26 cellular contexts compared by ENCODE assay signal in the genomic region with DNA sequence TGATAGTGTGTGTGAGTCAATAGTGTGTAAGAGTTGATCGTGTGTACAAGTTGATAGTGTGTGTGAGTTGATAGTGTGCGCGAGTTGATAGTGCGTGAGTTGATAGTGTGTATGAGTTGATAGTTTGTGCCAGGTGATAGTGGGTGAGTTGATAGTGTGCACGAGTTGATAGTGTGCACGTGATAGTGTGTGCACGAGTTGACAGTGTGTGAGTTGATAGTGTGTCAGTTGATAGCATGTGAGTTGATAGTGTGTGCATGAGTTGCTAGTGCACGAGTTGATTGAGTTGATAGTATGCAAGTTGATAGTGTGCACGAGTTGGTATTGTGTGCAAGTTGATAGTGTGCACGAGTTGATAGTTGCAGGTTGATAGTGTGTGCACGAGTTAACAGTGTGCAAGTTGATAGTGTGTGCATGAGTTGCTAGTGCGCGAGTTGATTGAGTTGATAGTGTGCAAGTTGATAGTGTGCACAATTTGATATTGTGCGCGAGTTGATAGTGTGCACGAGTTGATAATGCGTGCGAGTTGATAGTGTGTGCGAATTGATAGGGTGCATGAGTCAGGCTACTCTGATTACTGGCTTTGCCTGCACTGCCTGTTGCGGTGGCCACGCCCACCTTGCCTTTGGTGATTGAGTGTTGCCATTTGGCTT. TPM values are rescaled to one million over a fixed set of nuclear protein-coding genes. Genes with fewer than 3 reads are reported as not detected.
"Had no signal": no experiment of that assay in that cellular context is flagged by ENCODE, and none has a peak within 500 bp of the region (broad histone marks: within the 10 kb centered on the region; RNA-seq: fewer than 3 reads in every experiment).

No MANE protein-coding gene starts in this region.

- H3K36me3 ChIP-seq: adrenal gland had no signal

- H3K4me1 Mint-ChIP-seq: activated naive CD8-positive, alpha-beta T cell treated with anti-CD3 and anti-CD28 coated beads, Interleukin-2, amount 10 ng/mL, durations not matched to agents 7 days and 5 days; T-cell had no signal

- H3K36me3 Mint-ChIP-seq: activated naive CD8-positive, alpha-beta T cell treated with anti-CD3 and anti-CD28 coated beads, Interleukin-2, amount 10 ng/mL, durations not matched to agents 7 days and 5 days; T-cell had no signal

- H3K9me3 Mint-ChIP-seq: activated naive CD8-positive, alpha-beta T cell treated with anti-CD3 and anti-CD28 coated beads, Interleukin-2, amount 10 ng/mL, durations not matched to agents 7 days and 5 days; T-cell had no signal

- H3K27ac ChIP-seq: adrenal gland had no signal

- H3K4me1 ChIP-seq: adrenal gland had no signal

- H3K27ac Mint-ChIP-seq: activated CD8-positive, alpha-beta T cell treated with anti-CD3 and anti-CD28 coated beads, Interleukin-2, amount 10 ng/mL, durations not matched to agents 7 days and 5 days; activated naive CD8-positive, alpha-beta T cell treated with anti-CD3 and anti-CD28 coated beads, Interleukin-2, amount 10 ng/mL, durations not matched to agents 7 days and 5 days; T-cell had no signal

- H3K9me3 ChIP-seq: adrenal gland had no signal

- ATAC-seq: activated CD4-positive, CD25-positive, alpha-beta regulatory T cell treated with anti-CD3 and anti-CD28 coated beads, Interleukin-2, amount 50 U/mL, for 24 hours; activated CD8-positive, alpha-beta T cell treated with anti-CD3 and anti-CD28 coated beads, Interleukin-2, amount 10 ng/mL, durations not matched to agents 7 days and 5 days; T-cell had no signal

- H3K27me3 Mint-ChIP-seq: activated naive CD8-positive, alpha-beta T cell treated with anti-CD3 and anti-CD28 coated beads, Interleukin-2, amount 10 ng/mL, durations not matched to agents 7 days and 5 days had no signal

- DNase-seq: activated CD4-positive, alpha-beta T cell treated with anti-CD3 and anti-CD28 coated beads for 4 hours; activated CD8-positive, alpha-beta memory T cell treated with anti-CD3 and anti-CD28 coated beads, Interleukin-2, amount 50 U/mL, for 48 hours; activated CD8-positive, alpha-beta T cell treated with anti-CD3 and anti-CD28 coated beads, Interleukin-2, amount 10 ng/mL, durations not matched to agents 7 days and 5 days; activated naive CD4-positive, alpha-beta T cell treated with anti-CD3 and anti-CD28 coated beads, Interleukin-2, amount 50 U/mL, for 16 hours; activated naive CD8-positive, alpha-beta T cell treated with anti-CD3 and anti-CD28 coated beads, Interleukin-2, amount 10 ng/mL, durations not matched to agents 7 days and 5 days; activated T-cell treated with anti-CD3 and anti-CD28 coated beads, Interleukin-2, amount 50 U/mL, for 1 hour; adrenal gland; anterior cingulate cortex; central memory CD4-positive, alpha-beta T cell; NCI-H1048; NCI-H146; NCI-H187 treated with DMSO at 0.1 percent for 48 hours; NCI-H2081 treated with DMSO at 0.1 percent for 48 hours; NCI-H446 treated with DMSO at 0.1 percent for 48 hours; NCI-H524 treated with DMSO at 0.1 percent for 48 hours; NCI-H82; SIG-M5; T-cell; T-helper 2 cell; T1000 had no signal

- H3K4me3 Mint-ChIP-seq: activated CD8-positive, alpha-beta T cell treated with anti-CD3 and anti-CD28 coated beads, Interleukin-2, amount 10 ng/mL, durations not matched to agents 7 days and 5 days; activated naive CD8-positive, alpha-beta T cell treated with anti-CD3 and anti-CD28 coated beads, Interleukin-2, amount 10 ng/mL, durations not matched to agents 7 days and 5 days; T-cell had no signal

- H3K4me3 ChIP-seq: adrenal gland had no signal

- H3K27me3 ChIP-seq: adrenal gland had no signal

RNA-seq across cellular contexts. Expression of gene IYD, which starts 35.7 kb away (rescaled TPM):
- total RNA-seq: activated CD8-positive, alpha-beta T cell treated with anti-CD3 and anti-CD28 coated beads, Interleukin-2, amount 10 ng/mL, durations not matched to agents 7 days and 5 days; activated naive CD8-positive, alpha-beta T cell treated with anti-CD3 and anti-CD28 coated beads, Interleukin-2, amount 10 ng/mL, durations not matched to agents 7 days and 5 days; chondrocyte; LHCN-M2; M059J; OCI-LY7; RPMI7951; T-cell had no signal
- polyA plus RNA-seq: adrenal gland had no signal
